ENCODE assay signal across 15 cellular contexts in the genomic region with DNA sequence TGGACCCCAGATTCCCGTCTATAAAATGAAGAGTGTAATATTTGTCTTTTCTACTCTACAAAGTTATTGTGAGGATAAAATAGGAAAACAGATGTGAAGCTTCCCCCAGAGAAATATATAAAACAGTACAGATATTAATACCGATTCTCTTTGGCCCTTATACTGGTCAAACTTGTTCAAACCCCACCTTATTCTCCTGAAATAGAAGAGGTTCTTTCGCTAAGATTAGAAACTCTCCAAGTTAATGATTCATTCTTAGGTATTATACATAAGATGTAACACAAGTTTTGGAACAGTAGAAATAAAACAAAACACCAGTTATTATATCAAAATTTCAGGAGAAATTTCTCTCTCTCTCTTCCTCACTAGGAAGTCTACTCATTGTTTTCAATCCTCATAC.
"Had no signal": no experiment of that assay in that cellular context is flagged by ENCODE, and none has a peak within 500 bp of the region (broad histone marks: within the 10 kb centered on the region; RNA-seq: fewer than 3 reads in every experiment).

No MANE protein-coding gene starts in this region.

- H3K36me3 ChIP-seq: colonic mucosa, thyroid gland had no signal

- H3K4me3 ChIP-seq: body of pancreas, colonic mucosa, thyroid gland had no signal

- H3K9me3 ChIP-seq: body of pancreas, colonic mucosa, thyroid gland had no signal

- ATAC-seq: activated CD8-positive, alpha-beta T cell treated with anti-CD3 and anti-CD28 coated beads, Interleukin-2, amount 10 ng/mL, durations not matched to agents 7 days and 5 days; body of pancreas; stimulated activated naive B cell treated with anti-CD40 and anti-IgM and Interleukin-4, amounts not matched to agents 10 μg/mL and 1 μg/mL and 100 μg/mL, for 72 hours had no signal

- H3K27ac ChIP-seq: body of pancreas, colonic mucosa, thyroid gland had no signal

- DNase-seq: activated CD4-positive, alpha-beta T cell treated with anti-CD3 and anti-CD28 coated beads, Interleukin-2, amount 10 ng/mL, durations not matched to agents 24 days and 14 days; activated CD8-positive, alpha-beta T cell treated with anti-CD3 and anti-CD28 coated beads, Interleukin-2, amount 10 ng/mL, durations not matched to agents 7 days and 5 days; activated naive CD4-positive, alpha-beta T cell treated with Interleukin-2 at 50 U/mL for 16 hours; activated naive CD8-positive, alpha-beta T cell treated with anti-CD3 and anti-CD28 coated beads, Interleukin-2, amount 10 ng/mL, durations not matched to agents 7 days and 5 days; activated T-cell treated with anti-CD3 and anti-CD28 coated beads, Interleukin-2, amount 50 U/mL, for 24 hours; body of pancreas; colonic mucosa; endodermal cell; midbrain; occipital lobe; small intestine; stimulated activated CD4-positive, alpha-beta T cell treated with anti-CD3 and anti-CD28 coated beads, Interleukin-4, amount 100 ng/mL, for 24 hours; stimulated activated naive B cell treated with anti-CD40 and anti-IgM and Interleukin-4, amounts not matched to agents 10 μg/mL and 1 μg/mL and 100 μg/mL, for 72 hours; T1000; thyroid gland had no signal

- H3K27me3 ChIP-seq: body of pancreas, colonic mucosa, thyroid gland had no signal

- H3K4me1 ChIP-seq: body of pancreas, colonic mucosa had no signal
